ENCODE assay signal across 8 cellular contexts in genomic region chr5:169583101-169583423, GRCh38. TPM values are rescaled to one million over a fixed set of nuclear protein-coding genes. Genes with fewer than 3 reads are reported as not detected.
DNase-seq lines count a peak whose midpoint lies in the region; ATAC-seq and TF ChIP-seq lines count a peak whose summit lies in the region.

No MANE protein-coding gene starts in this region.

- H3K9me3 ChIP-seq in ascending aorta (no peaks in the 10 kb centered on the region), liver (ENCODE audit: control insufficient read depth in 4 of 4, low read length in 3 of 4) (no peaks in the 10 kb centered on the region), upper lobe of right lung (no peaks in the 10 kb centered on the region)

- no peak for TF ChIP-seq RAD21 in liver (IDR thresholded peaks at IDR 0.05)

- intact Hi-C loops in ascending aorta (cut with DNase I) (loop anchor here (2.0 to 5.0 kb wide), 3 partner anchors 281 to 1004 kb away; partner anchors contain the start of genes PANK3 and SLIT3), upper lobe of right lung (cut with DNase I) (no loop called here)

- WGBS in liver: 5% methylated on average over 7 of the region's 7 CpGs

- peak overlapping the region; percentile 8 to 72 for H3K9ac ChIP-seq in liver (ENCODE audit: low read depth in 1 of 2, low read length in 2 of 2)

- H3K4me3 ChIP-seq in ascending aorta: peak overlapping the region; percentile 51 to 97
- H3K4me3 ChIP-seq in liver (ENCODE audit: low read depth in 1 of 3, low read length in 3 of 3): peak overlapping the region; percentile 70 to 80 (median 80)
- peak overlapping the region; percentile 80 for H3K4me3 ChIP-seq in upper lobe of right lung

- ATAC-seq in GM19025 (IDR thresholded peaks at IDR 0.05; ENCODE audit: low read depth, unreplicated experiment): peak; percentile 30
- ATAC-seq in HG03095 (IDR thresholded peaks at IDR 0.05; ENCODE audit: unreplicated experiment): peak; percentile 34
- peak; percentile 34 for ATAC-seq in upper lobe of right lung
- ATAC-seq in HG02938 (IDR thresholded peaks at IDR 0.05; ENCODE audit: unreplicated experiment): no peak

- H3K4me1 ChIP-seq in ascending aorta (no peaks in the 10 kb centered on the region), liver (ENCODE audit: control insufficient read depth in 4 of 4, insufficient read depth in 4 of 4, low read length in 3 of 4) (peaks cover 0 to 11% (median 4%) of the 10 kb centered on the region in 4 donors), upper lobe of right lung (peaks cover 7% of the 10 kb centered on the region)

- TF ChIP-seq CTCF in ascending aorta (IDR thresholded peaks at IDR 0.05) (no peak), liver (IDR thresholded peaks at IDR 0.05; ENCODE audit: low read depth, low read length, missing input control) (no peak), upper lobe of right lung (IDR thresholded peaks at IDR 0.05) (no peak)

- H3K36me3 ChIP-seq in ascending aorta (no peaks in the 10 kb centered on the region), liver (ENCODE audit: control insufficient read depth in 4 of 4, insufficient read depth in 3 of 4, low read depth in 1 of 4, low read length in 3 of 4) (no peaks in the 10 kb centered on the region), upper lobe of right lung (no peaks in the 10 kb centered on the region)

- DNase-seq in ascending aorta (ENCODE audit: low spot score in 2 of 2) (no peak), upper lobe of right lung (no peak), SW 1271 (lab: John Stamatoyannopoulos, UW) (no peak), NCI-H187 treated with DMSO at 0.1 percent for 48 hours (lab: John Stamatoyannopoulos, UW) (no peak)

- no peaks in the 10 kb centered on the region for H3K27me3 ChIP-seq in ascending aorta
- no peaks in the 10 kb centered on the region for H3K27me3 ChIP-seq in liver (ENCODE audit: control insufficient read depth in 4 of 4, insufficient read depth in 4 of 4, low read length in 3 of 4)
- H3K27me3 ChIP-seq in upper lobe of right lung: no peaks in the 10 kb centered on the region

- peak overlapping the region; percentile 54 to 74 for H3K27ac ChIP-seq in ascending aorta
- peak overlapping the region in 1 of 2 donors; percentile 25 for H3K27ac ChIP-seq in liver (ENCODE audit: low read depth in 1 of 2, low read length in 2 of 2)
- peak overlapping the region; percentile 63 for H3K27ac ChIP-seq in upper lobe of right lung

TF ChIP-seq in liver, 16 proteins besides CTCF, POLR2A, EP300 and RAD21:
- TF ChIP-seq HNF4A (conservative IDR thresholded peaks at IDR 0.05) (no peak), GABPA (IDR thresholded peaks at IDR 0.05 in 1 of 2, conservative IDR thresholded peaks at IDR 0.05 in 1 of 2) (no peak), MAX (IDR thresholded peaks at IDR 0.05) (no peak), EGR1 (IDR thresholded peaks at IDR 0.05; ENCODE audit: low read depth in 2 of 2) (no peak), NR2F2 (IDR thresholded peaks at IDR 0.05) (no peak), ZBTB33 (IDR thresholded peaks at IDR 0.05) (no peak), FOXA1 (IDR thresholded peaks at IDR 0.05) (no peak), RXRA (IDR thresholded peaks at IDR 0.05) (no peak), REST (IDR thresholded peaks at IDR 0.05) (no peak), JUND (IDR thresholded peaks at IDR 0.05) (no peak), YY1 (IDR thresholded peaks at IDR 0.05) (no peak), HNF4G (IDR thresholded peaks at IDR 0.05) (no peak), TAF1 (conservative IDR thresholded peaks at IDR 0.05) (no peak), SP1 (IDR thresholded peaks at IDR 0.05) (no peak)
TF ChIP-seq in liver: peak in this region for 0.

RNA-seq across cellular contexts. Expression of gene SPDL1, which starts 0.5 kb away (rescaled TPM):
- total RNA-seq in ascending aorta (5.5 TPM), liver (10 to 100 TPM in 1 of 2 donors, 1 to 10 TPM in 1; 4.1 to 11.5 TPM), upper lobe of right lung (3.5 TPM)
- 1 to 10 TPM in 1 of 2 donors, under 1 TPM in 1; 0.89 to 1.9 TPM for polyA plus RNA-seq in liver

RNA-seq across cellular contexts. Expression of gene DOCK2, which starts 54.0 kb away (rescaled TPM):
- total RNA-seq in ascending aorta (33.1 TPM), liver (10 to 100 TPM; 13.7 to 26.6 TPM), upper lobe of right lung (65.4 TPM)
- polyA plus RNA-seq in liver: 1 to 10 TPM; 2.3 to 2.7 TPM
